8 cellular contexts compared by ENCODE assay signal in the genomic region with DNA sequence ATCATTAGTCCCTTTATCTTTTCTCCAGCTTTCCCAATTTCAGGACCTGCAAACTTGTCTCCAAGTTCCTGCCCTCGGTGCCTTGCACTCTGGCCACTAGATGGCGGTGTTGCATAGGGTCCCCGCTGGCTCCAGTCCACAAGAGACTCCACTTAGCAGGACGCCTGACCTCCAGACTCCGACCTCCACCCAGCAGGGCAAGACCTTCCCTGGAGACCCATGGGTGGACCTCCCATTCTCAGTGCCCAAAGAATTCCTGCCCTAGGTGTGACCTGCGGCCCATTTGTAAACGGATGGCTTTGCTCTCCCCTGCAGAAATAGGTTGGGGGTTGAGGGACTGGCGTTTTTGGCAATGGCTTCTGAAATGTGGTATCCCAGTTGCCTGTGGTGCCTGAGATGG.
A peak's percentile ranks its signal among the peaks of the same experiment; 100 is the strongest.
DNase-seq lines count a peak whose midpoint lies in the region; ATAC-seq and TF ChIP-seq lines count a peak whose summit lies in the region.

No MANE protein-coding gene starts in this region.

- no peaks in the 10 kb centered on the region for H3K36me3 ChIP-seq in lower lobe of right lung

- peaks cover 5% of the 10 kb centered on the region for H3K27me3 ChIP-seq in lower lobe of right lung (ENCODE audit: low read depth)

- H3K27ac ChIP-seq in lower lobe of right lung, result no peak overlapping the region

- intact Hi-C loops in lower lobe of right lung (cut with DNase I), result loop anchor here (5.0 kb wide), 1 partner anchor 206 kb away; no protein-coding TSS in a partner anchor

- H3K9me3 ChIP-seq in lower lobe of right lung, result no peaks in the 10 kb centered on the region

- peak; percentile 99 for TF ChIP-seq CTCF in lower lobe of right lung (IDR thresholded peaks at IDR 0.05)

- no peak overlapping the region for H3K4me3 ChIP-seq in lower lobe of right lung

- ATAC-seq in GM21723 (IDR thresholded peaks at IDR 0.05; ENCODE audit: unreplicated experiment) (peak; percentile 65), lower lobe of right lung (peak; percentile 88 to 91), HG02973 (IDR thresholded peaks at IDR 0.05; ENCODE audit: unreplicated experiment) (no peak)

- peaks cover 5% of the 10 kb centered on the region for H3K4me1 ChIP-seq in lower lobe of right lung

- DNase-seq in Ammon's horn (ENCODE audit: low spot score) (peak; percentile 91), NCI-H748 (lab: John Stamatoyannopoulos, UW; ENCODE audit: unreplicated experiment) (peak; percentile 61), dermis blood vessel endothelial cell (peak; percentile 91), lower lobe of right lung (peak; percentile 86)
- peak; percentile 80 to 85 for DNase-seq in activated CD4-positive, alpha-beta T cell treated with anti-CD3 and anti-CD28 coated beads, Interleukin-2, amount 50 U/mL, for 48 hours
- DNase-seq in stimulated activated CD8-positive, alpha-beta memory T cell treated with anti-CD3 and anti-CD28 coated beads, Interleukin-12 subunit alpha, Interleukin-12 subunit beta, amount 100 ng/mL, for 24 hours (ENCODE audit: extremely low read depth), result peak; percentile 23

Comparison
In these comparisons a context has a peak if more than half of its experiments do, and no peak if none do; other contexts are left out.
1. DNase-seq: peak in every context shown above with its lines; median percentile 91 in Ammon's horn; 91 in dermis blood vessel endothelial cell; 86 in lower lobe of right lung; 82 in activated CD4-positive, alpha-beta T cell treated with anti-CD3 and anti-CD28 coated beads, Interleukin-2, amount 50 U/mL, for 48 hours; 61 in NCI-H748; 23 in stimulated activated CD8-positive, alpha-beta memory T cell treated with anti-CD3 and anti-CD28 coated beads, Interleukin-12 subunit alpha, Interleukin-12 subunit beta, amount 100 ng/mL, for 24 hours.